In genomic region chrX:84044051-84044450, GRCh38 we compare ENCODE assay signal across 17 cellular contexts.
DNase-seq lines count a peak whose midpoint lies in the region; FAIRE-seq and TF ChIP-seq lines count a peak whose summit lies in the region.
"Had no signal": no experiment of that assay in that cellular context is flagged by ENCODE, and none has a peak within 500 bp of the region (broad histone marks: within the 10 kb centered on the region; RNA-seq: fewer than 3 reads in every experiment).

No MANE protein-coding gene starts in this region.

- H3K4me1 ChIP-seq in HUES6 (ENCODE audit: control insufficient read depth, insufficient read depth, low read length), result peaks cover 23% of the 10 kb centered on the region
- no peaks in the 10 kb centered on the region for H3K4me1 ChIP-seq in vagina
- H3K4me1 ChIP-seq: HAP-1 had no signal

- peak overlapping the region; percentile 13 for H3K9ac ChIP-seq in HUES6 (ENCODE audit: low read length)
- H3K9ac ChIP-seq: GM23248 had no signal

- TF ChIP-seq POLR2A in vagina (IDR thresholded peaks at IDR 0.05), result no peak

- no peak overlapping the region for H3K4me3 ChIP-seq in HUES6 (ENCODE audit: low read depth, low read length)
- no peak overlapping the region for H3K4me3 ChIP-seq in retinal pigment epithelial cell (ENCODE audit: low read length)
- H3K4me3 ChIP-seq in vagina, result no peak overlapping the region
- H3K4me3 ChIP-seq: GM23248, HAP-1 had no signal

- no peak for FAIRE-seq in RCC 7860 (lab: Jason Lieb, UNC)
- FAIRE-seq: A204.1, D721Med had no signal

- no peak overlapping the region; the same call in 1 of the 2 replicates for H3K27ac ChIP-seq in HUES6 (ENCODE audit: low read depth, low read length)
- H3K27ac ChIP-seq in vagina, result no peak overlapping the region
- H3K27ac ChIP-seq: GM23248, HL-60 had no signal

- H3K9me3 ChIP-seq in HUES6 (ENCODE audit: control insufficient read depth, insufficient read depth, low read depth, low read length) (peaks cover 20% of the 10 kb centered on the region), vagina (no peaks in the 10 kb centered on the region)
- H3K9me3 ChIP-seq: HAP-1 had no signal

- DNase-seq in H4 (ENCODE audit: low spot score), result peak; percentile 3
- DNase-seq in islet precursor cell, result peak; percentile 51
- peak; percentile 2 for DNase-seq in retinal pigment epithelial cell (ENCODE audit: low read depth)
- DNase-seq in RCC 7860 (ENCODE audit: low spot score), result no peak
- DNase-seq in vagina (ENCODE audit: extremely low spot score in 2 of 2), result no peak
- DNase-seq in AG20443 (ENCODE audit: low spot score), result no peak
- DNase-seq: CD8-positive, alpha-beta T cell; COR-L47; DMS153; GM23248; IMR-90; KBM-7 had no signal

- H3K36me3 ChIP-seq in HUES6 (ENCODE audit: control insufficient read depth, insufficient read depth, low read length), result no peaks in the 10 kb centered on the region
- no peaks in the 10 kb centered on the region for H3K36me3 ChIP-seq in vagina
- H3K36me3 ChIP-seq: HAP-1 had no signal

- TF ChIP-seq CTCF in retinal pigment epithelial cell (conservative IDR thresholded peaks at IDR 0.05; ENCODE audit: low read depth, low read length) (no peak), vagina (IDR thresholded peaks at IDR 0.05) (no peak)

- intact Hi-C loops in vagina (cut with DNase I), result no loop called here

- no peaks in the 10 kb centered on the region for H3K27me3 ChIP-seq in HUES6 (ENCODE audit: control insufficient read depth, insufficient read depth, low read length)
- no peaks in the 10 kb centered on the region for H3K27me3 ChIP-seq in vagina

Comparison
In these comparisons a context has a peak if more than half of its experiments do, and no peak if none do; other contexts are left out.
1. DNase-seq: peak in H4 (single experiment), islet precursor cell (single experiment) and retinal pigment epithelial cell (single experiment); none in RCC 7860 (single experiment), vagina (0 of 2) and AG20443 (single experiment).